Comparison of ENCODE assay signal across 30 cellular contexts in the genomic region with DNA sequence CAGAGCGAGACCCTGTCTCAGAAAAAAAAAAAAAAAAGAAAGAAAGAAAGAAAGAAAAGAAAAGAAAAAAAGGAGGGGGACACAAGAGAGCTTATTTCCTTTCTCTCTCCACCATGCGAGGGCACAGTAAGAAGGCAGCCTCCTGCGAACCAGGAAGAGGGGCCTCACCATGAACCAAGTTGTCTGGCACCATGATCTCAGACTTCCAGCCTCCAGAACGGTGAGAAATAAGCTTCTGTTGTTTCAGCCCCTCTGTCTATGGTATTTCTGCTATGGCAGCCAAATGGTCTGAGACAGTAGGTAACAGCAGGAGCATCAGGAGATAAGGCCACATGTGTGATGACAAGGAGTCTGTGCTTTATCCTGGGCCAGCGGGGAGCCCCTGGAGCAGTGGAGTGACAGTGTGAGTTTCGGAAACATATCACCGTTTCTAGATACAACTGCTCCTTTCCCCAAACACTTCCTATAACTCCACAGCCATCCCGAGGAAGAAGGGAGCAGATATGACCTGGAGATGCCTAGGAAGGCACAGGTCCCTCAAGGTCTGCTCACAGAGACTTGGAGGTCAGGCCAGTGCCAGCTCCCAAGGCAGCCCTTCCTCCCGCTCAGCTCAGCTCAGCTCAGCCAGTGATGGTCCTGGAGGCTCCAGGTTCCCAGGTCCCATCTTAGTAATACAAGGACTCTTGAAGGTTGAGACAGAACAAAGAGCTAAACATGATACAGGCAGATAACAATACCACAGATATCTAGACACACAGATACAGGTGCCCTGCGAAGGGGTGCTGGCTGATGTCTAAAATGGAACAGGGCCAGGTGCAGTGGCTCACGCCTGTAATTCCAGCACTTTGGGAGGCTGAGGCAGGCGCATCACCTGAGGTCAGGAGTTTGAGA. TPM values are rescaled to one million over a fixed set of nuclear protein-coding genes. Genes with fewer than 3 reads are reported as not detected.
DNase-seq lines count a peak whose midpoint lies in the region; ATAC-seq, FAIRE-seq and TF ChIP-seq lines count a peak whose summit lies in the region.
"Had no signal": no experiment of that assay in that cellular context is flagged by ENCODE, and none has a peak within 500 bp of the region (broad histone marks: within the 10 kb centered on the region; RNA-seq: fewer than 3 reads in every experiment).

No MANE protein-coding gene starts in this region.

- H3K36me3 Mint-ChIP-seq in activated T-cell treated with anti-CD3 and anti-CD28 coated beads, Interleukin-2, amount 50 U/mL, for 72 hours (ENCODE audit: insufficient read depth in 2 of 2): peaks cover 20 to 30% of the 10 kb centered on the region in 2 donors
- H3K36me3 Mint-ChIP-seq in activated T-helper 17 cell treated with anti-CD3 and anti-CD28 coated beads, Interleukin-2, amount 50 U/mL, for 72 hours (ENCODE audit: low read depth): peaks cover 32% of the 10 kb centered on the region
- H3K36me3 Mint-ChIP-seq in stimulated activated effector memory CD8-positive, alpha-beta T cell treated with anti-CD3 and anti-CD28 coated beads, Interleukin-12 subunit alpha, Interleukin-12 subunit beta, amount 100 ng/mL, for 72 hours: peaks cover 77% of the 10 kb centered on the region
- H3K36me3 Mint-ChIP-seq: mesothelial cell of epicardium, T-cell had no signal

- DNase-seq in activated T-cell treated with anti-CD3 and anti-CD28 coated beads, Interleukin-2, amount 50 U/mL, for 72 hours: no peak
- DNase-seq in activated T-cell treated with anti-CD3 and anti-CD28 coated beads, Interleukin-2, amount 50 U/mL, for 1 hour: no peak
- DNase-seq in GM19239 (ENCODE audit: insufficient read length, low spot score) (no peak), upper lobe of right lung (no peak), NCI-H345 (lab: John Stamatoyannopoulos, UW) (no peak)
- no peak for DNase-seq in stimulated activated effector memory CD8-positive, alpha-beta T cell treated with anti-CD3 and anti-CD28 coated beads, Interleukin-12 subunit alpha, Interleukin-12 subunit beta, amount 100 ng/mL, for 72 hours (ENCODE audit: low spot score in 2 of 2)
- DNase-seq: ACHN; activated CD4-positive, alpha-beta T cell treated with anti-CD3 and anti-CD28 coated beads for 4 hours; activated T-cell treated with anti-CD3 and anti-CD28 coated beads for 4 hours; dermis blood vessel endothelial cell; Kasumi-1; left ventricle myocardium superior; MV-4-11; NCI-H146; NCI-H2171; NCI-H524; retina; small intestine; stimulated activated CD4-positive, alpha-beta T cell treated with anti-CD3 and anti-CD28 coated beads, Interleukin-1b, Interleukin-23, amount 100 ng/mL, for 48 hours; substantia nigra; T-cell had no signal

- H3K27me3 Mint-ChIP-seq in activated T-cell treated with anti-CD3 and anti-CD28 coated beads, Interleukin-2, amount 50 U/mL, for 72 hours (ENCODE audit: low read depth): no peaks in the 10 kb centered on the region
- no peaks in the 10 kb centered on the region for H3K27me3 Mint-ChIP-seq in activated T-helper 17 cell treated with anti-CD3 and anti-CD28 coated beads, Interleukin-2, amount 50 U/mL, for 72 hours

- peaks cover 54% of the 10 kb centered on the region for H3K4me1 Mint-ChIP-seq in activated T-cell treated with anti-CD3 and anti-CD28 coated beads, Interleukin-2, amount 50 U/mL, for 72 hours (ENCODE audit: low read depth)
- H3K4me1 Mint-ChIP-seq in activated T-helper 17 cell treated with anti-CD3 and anti-CD28 coated beads, Interleukin-2, amount 50 U/mL, for 72 hours: peaks cover 59% of the 10 kb centered on the region
- H3K4me1 Mint-ChIP-seq in stimulated activated effector memory CD8-positive, alpha-beta T cell treated with anti-CD3 and anti-CD28 coated beads, Interleukin-12 subunit alpha, Interleukin-12 subunit beta, amount 100 ng/mL, for 72 hours: peaks cover 90% of the 10 kb centered on the region
- H3K4me1 Mint-ChIP-seq: mesothelial cell of epicardium had no signal

- intact Hi-C loops in upper lobe of right lung (cut with DNase I): no loop called here

- peak; percentile 35 for FAIRE-seq in GM19239 (lab: Jason Lieb, UNC)
- FAIRE-seq: endothelial cell of umbilical vein, islet of Langerhans, RCC 7860, small intestine had no signal

- peak overlapping the region; percentile 78 for H3K27ac Mint-ChIP-seq in activated T-cell treated with anti-CD3 and anti-CD28 coated beads, Interleukin-2, amount 50 U/mL, for 72 hours
- peak overlapping the region; percentile 93 for H3K27ac Mint-ChIP-seq in activated T-helper 17 cell treated with anti-CD3 and anti-CD28 coated beads, Interleukin-2, amount 50 U/mL, for 72 hours
- H3K27ac Mint-ChIP-seq in stimulated activated effector memory CD8-positive, alpha-beta T cell treated with anti-CD3 and anti-CD28 coated beads, Interleukin-12 subunit alpha, Interleukin-12 subunit beta, amount 100 ng/mL, for 72 hours: peak overlapping the region; percentile 95
- H3K27ac Mint-ChIP-seq: mesothelial cell of epicardium had no signal

- H3K4me3 Mint-ChIP-seq in activated T-cell treated with anti-CD3 and anti-CD28 coated beads, Interleukin-2, amount 50 U/mL, for 72 hours: peak overlapping the region; percentile 18 to 76
- H3K4me3 Mint-ChIP-seq in activated T-helper 17 cell treated with anti-CD3 and anti-CD28 coated beads, Interleukin-2, amount 50 U/mL, for 72 hours: peak overlapping the region; percentile 74
- peak overlapping the region; percentile 65 for H3K4me3 Mint-ChIP-seq in stimulated activated effector memory CD8-positive, alpha-beta T cell treated with anti-CD3 and anti-CD28 coated beads, Interleukin-12 subunit alpha, Interleukin-12 subunit beta, amount 100 ng/mL, for 72 hours
- H3K4me3 Mint-ChIP-seq: mesothelial cell of epicardium had no signal

- no peaks in the 10 kb centered on the region for H3K36me3 ChIP-seq in upper lobe of right lung

- no peak overlapping the region for H3K27ac ChIP-seq in upper lobe of right lung

- no peak for ATAC-seq in activated T-cell treated with anti-CD3 and anti-CD28 coated beads, Interleukin-2, amount 50 U/mL, for 72 hours (replicated peaks in 1 of 2)
- no peak for ATAC-seq in activated T-helper 17 cell treated with anti-CD3 and anti-CD28 coated beads, Interleukin-2, amount 50 U/mL, for 72 hours (replicated peaks)
- no peak for ATAC-seq in stimulated activated effector memory CD8-positive, alpha-beta T cell treated with anti-CD3 and anti-CD28 coated beads, Interleukin-12 subunit alpha, Interleukin-12 subunit beta, amount 100 ng/mL, for 72 hours
- ATAC-seq in upper lobe of right lung: no peak
- ATAC-seq: left ventricle myocardium superior; naive thymus-derived CD8-positive, alpha-beta T cell had no signal

- no peaks in the 10 kb centered on the region for H3K4me1 ChIP-seq in upper lobe of right lung

- no peak overlapping the region for H3K4me3 ChIP-seq in upper lobe of right lung

- H3K9me3 ChIP-seq in upper lobe of right lung: no peaks in the 10 kb centered on the region

- peaks cover 2 to 10% of the 10 kb centered on the region in 2 donors for H3K9me3 Mint-ChIP-seq in activated T-cell treated with anti-CD3 and anti-CD28 coated beads, Interleukin-2, amount 50 U/mL, for 72 hours
- peaks cover 12% of the 10 kb centered on the region for H3K9me3 Mint-ChIP-seq in activated T-helper 17 cell treated with anti-CD3 and anti-CD28 coated beads, Interleukin-2, amount 50 U/mL, for 72 hours
- peaks cover 8% of the 10 kb centered on the region for H3K9me3 Mint-ChIP-seq in stimulated activated effector memory CD8-positive, alpha-beta T cell treated with anti-CD3 and anti-CD28 coated beads, Interleukin-12 subunit alpha, Interleukin-12 subunit beta, amount 100 ng/mL, for 72 hours

- no peaks in the 10 kb centered on the region for H3K27me3 ChIP-seq in upper lobe of right lung

- no peak for TF ChIP-seq CTCF in upper lobe of right lung (IDR thresholded peaks at IDR 0.05)

RNA-seq across cellular contexts. Expression of gene JAKMIP1, which starts 17.7 kb away (rescaled TPM):
- 10 to 100 TPM in 1 of 2 donors, 1 to 10 TPM in 1; 9.0 to 33.7 TPM for total RNA-seq in activated T-cell treated with anti-CD3 and anti-CD28 coated beads, Interleukin-2, amount 50 U/mL, for 72 hours
- total RNA-seq in activated T-helper 17 cell treated with anti-CD3 and anti-CD28 coated beads, Interleukin-2, amount 50 U/mL, for 72 hours: 10 to 100 TPM; 13.1 to 34.6 TPM
- 0.64 TPM for total RNA-seq in upper lobe of right lung
- total RNA-seq: cardiac septum, dermis blood vessel endothelial cell, endothelial cell of umbilical vein, G401, left ventricle myocardium superior, mesothelial cell of epicardium, osteocyte had no signal
